22 cellular contexts compared by ENCODE assay signal in genomic region chrX:2934715-2935363, GRCh38. TPM values are rescaled to one million over a fixed set of nuclear protein-coding genes. Genes with fewer than 3 reads are reported as not detected.
A peak's percentile ranks its signal among the peaks of the same experiment; 100 is the strongest.
DNase-seq lines count a peak whose midpoint lies in the region; ATAC-seq, FAIRE-seq and TF ChIP-seq lines count a peak whose summit lies in the region.
"Had no signal": no experiment of that assay in that cellular context is flagged by ENCODE, and none has a peak within 500 bp of the region (broad histone marks: within the 10 kb centered on the region; RNA-seq: fewer than 3 reads in every experiment).

No MANE protein-coding gene starts in this region.

- CTCF ChIA-PET in AG04450 (lab: Charles Lee) (no interaction called here), K562 (lab: Yijun Ruan, JAX; ENCODE audit: low intra/inter-chr PET ratio) (no interaction called here), T-cell (lab: Charles Lee) (no interaction called here)

- H3K9me1 ChIP-seq in K562 (ENCODE audit: control insufficient read depth, insufficient read depth, low read length): no peaks in the 10 kb centered on the region

- no peaks in the 10 kb centered on the region for H3K36me3 Mint-ChIP-seq in T-cell
- H3K36me3 Mint-ChIP-seq: CD4-positive, CD25-positive, alpha-beta regulatory T cell; CD8-positive, alpha-beta memory T cell had no signal

- H3K9ac ChIP-seq in K562 (ENCODE audit: insufficient read depth in 1 of 2, low read depth in 2 of 2, low read length in 2 of 2): no peak overlapping the region
- H3K9ac ChIP-seq: BLaER1 treated with 17β-estradiol and CSF1 and Interleukin-3, amounts not matched to agents 10 nM and 100 nM had no signal

- H3K4me3 ChIP-seq in AG04450 (ENCODE audit: low read depth, low read length): no peak overlapping the region
- no peak overlapping the region for H3K4me3 ChIP-seq in HL-60 (replicated peaks; ENCODE audit: insufficient read depth, low read length)
- H3K4me3 ChIP-seq in K562: no peak overlapping the region
- no peak overlapping the region for H3K4me3 ChIP-seq in uterus
- H3K4me3 ChIP-seq: BLaER1 treated with 17β-estradiol and CSF1 and Interleukin-3, amounts not matched to agents 10 nM and 100 nM; GM23338 had no signal

- no peaks in the 10 kb centered on the region for H4K20me1 ChIP-seq in K562 (replicated peaks; ENCODE audit: control insufficient read depth, insufficient read depth, low read length)
- H4K20me1 ChIP-seq: BLaER1 treated with 17β-estradiol and CSF1 and Interleukin-3, amounts not matched to agents 10 nM and 100 nM had no signal

- H3K9me3 Mint-ChIP-seq in T-cell: no peaks in the 10 kb centered on the region
- H3K9me3 Mint-ChIP-seq: HFFc6 had no signal

- no peak for FAIRE-seq in K562 (lab: Jason Lieb, UNC)
- FAIRE-seq: G401.6, GM12891, GM19239, H54 had no signal

- H3K27me3 Mint-ChIP-seq in T-cell: peaks cover 6 to 12% of the 10 kb centered on the region in 2 donors

- peaks cover 3% of the 10 kb centered on the region for H3K9me3 ChIP-seq in AG04450 (ENCODE audit: control insufficient read depth, insufficient read depth, low read length)
- H3K9me3 ChIP-seq in K562 (replicated peaks; ENCODE audit: control insufficient read depth, insufficient read depth, low read depth, low read length): no peaks in the 10 kb centered on the region
- no peaks in the 10 kb centered on the region for H3K9me3 ChIP-seq in uterus

- intact Hi-C loops in K562 (cut with micrococcal nuclease): no loop called here
- intact Hi-C loops in uterus (cut with DNase I; ENCODE audit: low total_unique reads): no loop called here

- in situ Hi-C loops in K562 (cut with MboI): no loop called here

- no peak overlapping the region for H3K27ac Mint-ChIP-seq in T-cell
- H3K27ac Mint-ChIP-seq: B cell; CD4-positive, CD25-positive, alpha-beta regulatory T cell; CD8-positive, alpha-beta memory T cell; GM23338; HFFc6 had no signal

- no peak for TF ChIP-seq POLR2A in K562 (conservative IDR thresholded peaks at IDR 0.05)
- no peak for TF ChIP-seq POLR2A in uterus (IDR thresholded peaks at IDR 0.05)

- no peak overlapping the region for H3K27ac ChIP-seq in AG04450 (ENCODE audit: low read depth, low read length)
- peak overlapping the region; percentile 65 for H3K27ac ChIP-seq in HL-60 (replicated peaks)
- H3K27ac ChIP-seq in K562 (ENCODE audit: extremely low read depth, low read depth, low read length): no peak overlapping the region
- H3K27ac ChIP-seq in uterus: no peak overlapping the region
- H3K27ac ChIP-seq: BLaER1 treated with 17β-estradiol and CSF1 and Interleukin-3, amounts not matched to agents 10 nM and 100 nM had no signal

- H3K27me3 ChIP-seq in AG04450 (ENCODE audit: control insufficient read depth, insufficient read depth, low read length): no peaks in the 10 kb centered on the region
- H3K27me3 ChIP-seq in HL-60 (ENCODE audit: insufficient read depth, poor library complexity, severe bottlenecking): no peaks in the 10 kb centered on the region
- H3K27me3 ChIP-seq in K562 (ENCODE audit: control insufficient read depth in 2 of 2, insufficient read depth in 2 of 2, low read length in 2 of 2): peaks cover 5 to 13% of the 10 kb centered on the region in 2 experiments; a peak in 3 of 5 replicates
- no peaks in the 10 kb centered on the region for H3K27me3 ChIP-seq in uterus
- H3K27me3 ChIP-seq: BLaER1 treated with 17β-estradiol and CSF1 and Interleukin-3, amounts not matched to agents 10 nM and 100 nM had no signal

- H3K79me2 ChIP-seq in K562 (ENCODE audit: control insufficient read depth, insufficient read depth, low read length): no peaks in the 10 kb centered on the region

- no peak overlapping the region for H2AFZ ChIP-seq in K562 (ENCODE audit: low read depth, low read length)
- H2AFZ ChIP-seq: GM23338 had no signal

- no peaks in the 10 kb centered on the region for H3K36me3 ChIP-seq in K562 (ENCODE audit: control insufficient read depth, insufficient read depth, low read length)
- no peaks in the 10 kb centered on the region for H3K36me3 ChIP-seq in uterus

- no peak for TF ChIP-seq EP300 in K562 (IDR thresholded peaks at IDR 0.05; ENCODE audit: low read length)

- DNase-seq in AG04450 (ENCODE audit: low read depth, low spot score) (no peak), HL-60 (ENCODE audit: low read depth in 1 of 2, low spot score in 1 of 2) (no peak), K562 (ENCODE audit: extremely low read depth in 1 of 4, low spot score in 3 of 4) (no peak), left lobe of liver (ENCODE audit: low spot score) (peak; percentile 45), NCI-H524 (lab: John Stamatoyannopoulos, UW) (no peak), T-cell (no peak), uterus (no peak)
- DNase-seq: 8988T; CD4-positive, CD25-positive, alpha-beta regulatory T cell; CD8-positive, alpha-beta memory T cell; COR-L47; DMS 273 treated with DMSO at 0.1 percent for 48 hours; DMS53; HFFc6 had no signal

- ATAC-seq in K562: peak; percentile 68; the same call in 2 of the 3 replicates
- ATAC-seq in left lobe of liver: peak; percentile 79
- ATAC-seq in T-cell (replicated peaks in 1 of 4): no peak
- ATAC-seq: GM23338, HCT116 had no signal

- no peaks in the 10 kb centered on the region for H3K4me1 ChIP-seq in K562 (replicated peaks in 1 of 2; ENCODE audit: control insufficient read depth in 2 of 2, insufficient read depth in 2 of 2, low read length in 2 of 2)
- no peaks in the 10 kb centered on the region for H3K4me1 ChIP-seq in uterus

- WGBS in K562 (ENCODE audit: insufficient coverage, low coverage, missing lambda C conversion rate): 13% methylated on average over 7 of the region's 13 CpGs

- no peak overlapping the region for H3K4me3 Mint-ChIP-seq in T-cell
- H3K4me3 Mint-ChIP-seq: B cell; CD4-positive, CD25-positive, alpha-beta regulatory T cell; CD8-positive, alpha-beta memory T cell; GM23338; HFFc6 had no signal

- POLR2A ChIA-PET in AG04450 (lab: Yijun Ruan, JAX) (no interaction called here), K562 (lab: Yijun Ruan, JAX) (no interaction called here), T-cell (lab: Charles Lee) (interaction anchor here in 1 of 2 donors (0.9 kb wide), 1 partner anchor 71 kb away, joined by 4 read pairs; the partner anchor contains the start of gene ARSH)

- no peak overlapping the region for H3K4me2 ChIP-seq in K562 (ENCODE audit: insufficient read depth, low read length)
- H3K4me2 ChIP-seq: GM23338 had no signal

- no TSS peak for BruUV-seq in K562 (replicated peaks; lab: Mats Ljungman, UMichigan)

- TF ChIP-seq CTCF in AG04450 (IDR thresholded peaks at IDR 0.05; ENCODE audit: low read depth, low read length) (0 out of 2 replicates have a peak, but pooled peaks have one; percentile 3), HL-60 (IDR thresholded peaks at IDR 0.05; ENCODE audit: insufficient read depth, low read length) (no peak), K562 (IDR thresholded peaks at IDR 0.05 in 2 of 3, conservative IDR thresholded peaks at IDR 0.05 in 1 of 3; ENCODE audit: insufficient read depth in 2 of 3, low read depth in 1 of 3, low read length in 3 of 3) (0 out of 6 replicates have a peak, but pooled peaks of 1 of the 3 experiments have one; percentile 15), uterus (IDR thresholded peaks at IDR 0.05) (no peak)

- H3K4me1 Mint-ChIP-seq in T-cell: peaks cover 0 to 4% (median 2%) of the 10 kb centered on the region in 3 donors

- TF ChIP-seq RAD21 in K562 (CRISPR knock-in tag; conservative IDR thresholded peaks at IDR 0.05 in 1 of 2, IDR thresholded peaks at IDR 0.05 in 1 of 2): no peak

TF ChIP-seq in K562, 482 proteins besides CTCF, POLR2A, EP300 and RAD21 (continues in another document):
- TF ChIP-seq HMBOX1 (IDR thresholded peaks at IDR 0.05) (no peak), WHSC1 (IDR thresholded peaks at IDR 0.05; ENCODE audit: low read length) (no peak), HDAC1 (IDR thresholded peaks at IDR 0.05) (no peak), SMAD3 (CRISPR knock-in tag; conservative IDR thresholded peaks at IDR 0.05) (no peak), FOXJ2 (tag; IDR thresholded peaks at IDR 0.05) (no peak), ZFP30 (CRISPR knock-in tag; IDR thresholded peaks at IDR 0.05; ENCODE audit: borderline replicate concordance) (no peak), BHLHE40 (IDR thresholded peaks at IDR 0.05; ENCODE audit: low read length) (no peak), ZNF785 (CRISPR knock-in tag; IDR thresholded peaks at IDR 0.05) (no peak), ZBTB7A (IDR thresholded peaks at IDR 0.05; ENCODE audit: borderline replicate concordance, control insufficient read depth, low read depth, low read length) (no peak), EWSR1 (IDR thresholded peaks at IDR 0.05; ENCODE audit: borderline replicate concordance, low read depth, partially characterized antibody) (no peak)

RNA-seq across cellular contexts. Expression of gene ARSD, which starts 5.7 kb away (rescaled TPM):
- polyA plus RNA-seq in AG04450 (2011; rRNA removed): 11.6 and 12.7 TPM in 2 replicates
- 12.8 and 16.0 TPM in 2 replicates for polyA minus RNA-seq in AG04450 (2011; rRNA and poly(A)+ RNA removed)
- 0.28 TPM in 1 of 2 replicates, not detected in the other for total RNA-seq in K562 (2011; cell fraction: chromatin; rRNA removed; ENCODE audit: low replicate concordance)
- total RNA-seq in K562 (2011; cell fraction: nucleolus; rRNA removed): not detected in 2 replicates
- total RNA-seq in K562 (2011; cell fraction: nucleoplasm; rRNA removed): 0.07 and 0.31 TPM in 2 replicates
- 0.04 and 0.05 TPM in 2 replicates for total RNA-seq in K562 (2014; rRNA removed)
- total RNA-seq in K562 (2014; rRNA removed; fragmentation: Illumina TruSeq; extraction: Trizol): 0.07 and 0.29 TPM in 2 replicates
- 0.11 TPM in 2 replicates for total RNA-seq in K562 (2015; rRNA removed; fragmentation: Illumina TruSeq; extraction: Trizol)
- total RNA-seq in K562 (2021): 0.13 and 0.16 TPM in 2 replicates
- polyA plus RNA-seq in K562 (2011; rRNA removed): 0.06 and 0.11 TPM in 2 replicates
- 0.04 and 0.25 TPM in 2 replicates for polyA plus RNA-seq in K562 (2011; cell fraction: cytosol; rRNA removed)
- polyA plus RNA-seq in K562 (2011; cell fraction: nucleus; rRNA removed): 0.16 and 0.20 TPM in 2 replicates
- 0.21 and 0.89 TPM in 2 replicates for polyA plus RNA-seq in K562 (2012)
- 0.06 and 0.15 TPM in 2 replicates for polyA plus RNA-seq in K562 (2014; fragmentation: Illumina TruSeq; extraction: Trizol)
- polyA plus RNA-seq in K562 (2014; fragmentation: Nextera tagmentation; extraction: Ambion mirVana): under 1 TPM; 0.22 to 0.23 TPM
- 1.3 TPM in 1 of 2 replicates, not detected in the other for polyA plus RNA-seq in K562 (2014; rRNA removed)
- 0.03 and 0.04 TPM in 2 replicates for polyA minus RNA-seq in K562 (2011; rRNA and poly(A)+ RNA removed)
- polyA minus RNA-seq in K562 (2011; cell fraction: cytosol; rRNA and poly(A)+ RNA removed): not detected in 2 replicates
- polyA minus RNA-seq in K562 (2011; cell fraction: nucleus; rRNA and poly(A)+ RNA removed): 0.13 TPM in 1 of 2 replicates, not detected in the other
- 35.4 TPM for total RNA-seq in left lobe of liver
- 1 to 10 TPM; 1.4 to 4.7 (median 3.1) TPM for total RNA-seq in T-cell
- 10 to 100 TPM; 14.3 to 46.8 (median 25.5) TPM for total RNA-seq in uterus

Comparison
In these comparisons a context has a peak if more than half of its experiments do, and no peak if none do; other contexts are left out.
1. ATAC-seq: peak in K562 (single experiment) and left lobe of liver (single experiment); none in T-cell (0 of 4).